Comparison of ENCODE assay signal across 8 cellular contexts in the genomic region with DNA sequence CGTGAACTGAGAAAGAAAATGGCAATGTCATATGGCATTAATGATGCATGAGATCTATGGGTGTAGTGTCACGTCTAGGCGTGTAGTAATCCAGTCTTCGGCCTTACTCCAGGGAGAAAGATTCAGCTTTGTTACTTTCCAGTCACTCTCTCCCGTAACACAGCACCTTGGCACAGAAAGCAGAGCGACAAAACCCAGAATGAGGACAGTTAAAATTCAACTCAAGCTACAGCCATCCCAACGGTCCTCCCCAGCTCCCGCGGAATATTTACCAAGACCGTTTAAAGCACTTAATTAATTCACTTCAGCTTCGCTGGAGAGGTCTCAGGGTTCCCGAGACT. TPM values are rescaled to one million over a fixed set of nuclear protein-coding genes. Genes with fewer than 3 reads are reported as not detected.
DNase-seq lines count a peak whose midpoint lies in the region; ATAC-seq and TF ChIP-seq lines count a peak whose summit lies in the region.

No MANE protein-coding gene starts in this region.

- peaks cover 37% of the 10 kb centered on the region for H3K4me1 Mint-ChIP-seq in activated naive CD8-positive, alpha-beta T cell treated with anti-CD3 and anti-CD28 coated beads for 36 hours

- POLR2A ChIA-PET in HCT116 (lab: Charles Lee), result interaction anchor here (0.6 to 1.5 kb wide), 3 partner anchors 70 to 295 kb away, joined by 4 to 5 read pairs (median 4); no protein-coding TSS in a partner anchor

- H3K4me2 ChIP-seq in HCT116 (ENCODE audit: low read length) (peak overlapping the region; percentile 84), smooth muscle cell (peak overlapping the region; percentile 84)

- H3K36me3 ChIP-seq in HCT116 (ENCODE audit: control insufficient read depth in 1 of 2, insufficient read depth in 2 of 2, low read length in 2 of 2), result no peaks in the 10 kb centered on the region
- H3K36me3 ChIP-seq in iPS-15b (ENCODE audit: control insufficient read depth, insufficient read depth, low read length), result no peaks in the 10 kb centered on the region
- H3K36me3 ChIP-seq in smooth muscle cell (ENCODE audit: low read depth), result no peaks in the 10 kb centered on the region

- H4K20me1 ChIP-seq in HCT116 (ENCODE audit: insufficient read depth) (no peaks in the 10 kb centered on the region), smooth muscle cell (ENCODE audit: low read depth) (no peaks in the 10 kb centered on the region)

- H2AFZ ChIP-seq in HCT116 (ENCODE audit: low read depth, low read length, poor library complexity, severe bottlenecking) (no peak overlapping the region), smooth muscle cell (ENCODE audit: low read depth) (peak overlapping the region; percentile 87)

- H3K4me3 ChIP-seq in HCT116 (replicated peaks in 1 of 2; ENCODE audit: low read depth in 1 of 2, low read length in 2 of 2), result peak overlapping the region; percentile 39 to 83
- H3K4me3 ChIP-seq in iPS-15b (ENCODE audit: low read depth, low read length), result peak overlapping the region; percentile 62
- H3K4me3 ChIP-seq in smooth muscle cell, result peak overlapping the region; percentile 60

- H3F3A ChIP-seq in smooth muscle cell (ENCODE audit: low read depth), result peaks cover 16% of the 10 kb centered on the region

- no peaks in the 10 kb centered on the region for H3K9me3 ChIP-seq in HCT116 (ENCODE audit: control insufficient read depth in 1 of 2, insufficient read depth in 1 of 2, low read depth in 1 of 2, low read length in 2 of 2)
- no peaks in the 10 kb centered on the region for H3K9me3 ChIP-seq in iPS-15b (ENCODE audit: control insufficient read depth, insufficient read depth, low read length)
- no peaks in the 10 kb centered on the region for H3K9me3 ChIP-seq in smooth muscle cell (replicated peaks; ENCODE audit: low read depth)

- peak overlapping the region; percentile 74 for H3K4me3 Mint-ChIP-seq in activated naive CD8-positive, alpha-beta T cell treated with anti-CD3 and anti-CD28 coated beads for 36 hours

- peaks cover 41% of the 10 kb centered on the region for H3K27me3 Mint-ChIP-seq in activated naive CD8-positive, alpha-beta T cell treated with anti-CD3 and anti-CD28 coated beads for 36 hours

- H3K27ac Mint-ChIP-seq in activated naive CD8-positive, alpha-beta T cell treated with anti-CD3 and anti-CD28 coated beads for 36 hours, result no peak overlapping the region

- TF ChIP-seq RAD21 in HCT116 (IDR thresholded peaks at IDR 0.05; ENCODE audit: low read depth), result no peak

- peaks cover 20 to 48% of the 10 kb centered on the region in 2 experiments for H3K4me1 ChIP-seq in HCT116 (ENCODE audit: control insufficient read depth in 1 of 2, insufficient read depth in 2 of 2, low read length in 2 of 2)
- H3K4me1 ChIP-seq in iPS-15b (ENCODE audit: control insufficient read depth, insufficient read depth, low read length), result peaks cover 11% of the 10 kb centered on the region
- H3K4me1 ChIP-seq in smooth muscle cell (ENCODE audit: low read depth), result peaks cover 12% of the 10 kb centered on the region

- RAD21 ChIA-PET in HCT116 (lab: Charles Lee; ENCODE audit: low non-redundant PET in 1 of 2, low total read pairs in 2 of 2, uncharacterized antibody in 2 of 2, unreplicated experiment in 2 of 2), result interaction anchor here in 1 of 2 experiments (0.9 to 1.0 kb wide), 2 partner anchors 105 to 309 kb away, joined by 3 to 4 read pairs; no protein-coding TSS in a partner anchor

- WGBS in smooth muscle cell (ENCODE audit: low lambda C conversion rate), result 15% methylated on average over 12 of the region's 12 CpGs

- BruUV-seq in HCT116 (replicated peaks; lab: Mats Ljungman, UMichigan), result no TSS peak

- CTCF ChIA-PET in HCT116 (lab: Charles Lee), result no interaction called here

- H3K27ac ChIP-seq in HCT116 (ENCODE audit: low read depth, low read length) (no peak overlapping the region; the same call in 1 of the 2 replicates), smooth muscle cell (ENCODE audit: low read depth) (no peak overlapping the region)

- H3K9ac ChIP-seq in HCT116 (ENCODE audit: low read length) (peak overlapping the region; percentile 84; the same call in 1 of the 2 replicates), iPS-15b (ENCODE audit: low read depth, low read length) (peak overlapping the region; percentile 5), smooth muscle cell (ENCODE audit: low read depth) (no peak overlapping the region)

- TF ChIP-seq POLR2A in HCT116 (IDR thresholded peaks at IDR 0.05; ENCODE audit: borderline replicate concordance, extremely low read depth, insufficient read depth, insufficient read length), result no peak

- ATAC-seq in HCT116 (no peak), HG02885 (IDR thresholded peaks at IDR 0.05; ENCODE audit: poor library complexity, unreplicated experiment) (no peak), GM18873 (IDR thresholded peaks at IDR 0.05; ENCODE audit: low FRiP score, unreplicated experiment) (no peak)

- no peaks in the 10 kb centered on the region for H3K27me3 ChIP-seq in HCT116 (ENCODE audit: insufficient read depth, low read length)
- peaks cover 12% of the 10 kb centered on the region for H3K27me3 ChIP-seq in iPS-15b (ENCODE audit: control insufficient read depth, insufficient read depth, low read length)
- no peaks in the 10 kb centered on the region for H3K27me3 ChIP-seq in smooth muscle cell (ENCODE audit: low read depth)

- no peaks in the 10 kb centered on the region for H3K9me3 Mint-ChIP-seq in activated naive CD8-positive, alpha-beta T cell treated with anti-CD3 and anti-CD28 coated beads for 36 hours

- intact Hi-C loops in HCT116 (cut with micrococcal nuclease), result loop anchor here (10.0 kb wide), 1 partner anchor 210 kb away; no protein-coding TSS in a partner anchor

- no peaks in the 10 kb centered on the region for H3K36me3 Mint-ChIP-seq in activated naive CD8-positive, alpha-beta T cell treated with anti-CD3 and anti-CD28 coated beads for 36 hours

- H3K79me2 ChIP-seq in HCT116 (ENCODE audit: insufficient read depth, low read length) (peaks cover 35% of the 10 kb centered on the region), smooth muscle cell (ENCODE audit: low read depth) (peaks cover 10% of the 10 kb centered on the region)

- TF ChIP-seq CTCF in HCT116 (IDR thresholded peaks at IDR 0.05 in 2 of 3, conservative IDR thresholded peaks at IDR 0.05 in 1 of 3; ENCODE audit: borderline replicate concordance in 1 of 3, insufficient read depth in 1 of 3, low read depth in 2 of 3, low read length in 2 of 3) (no peak), smooth muscle cell (IDR thresholded peaks at IDR 0.05; ENCODE audit: borderline replicate concordance, insufficient read depth, poor library complexity, severe bottlenecking) (no peak)

- H3K9me2 ChIP-seq in HCT116 (ENCODE audit: insufficient read depth), result no peaks in the 10 kb centered on the region

- DNase-seq in HCT116 (ENCODE audit: low read depth, low spot score) (no peak), smooth muscle cell (lab: John Stamatoyannopoulos, UW; ENCODE audit: unreplicated experiment) (no peak), kidney tubule cell (ENCODE audit: low spot score) (no peak)
- no peak for DNase-seq in activated naive CD8-positive, alpha-beta T cell treated with anti-CD3 and anti-CD28 coated beads for 36 hours
- no peak for DNase-seq in stimulated activated CD4-positive, alpha-beta T cell treated with anti-CD3 and anti-CD28 coated beads, Interleukin-4, amount 100 ng/mL, for 1 hour

TF ChIP-seq in HCT116, 20 proteins besides CTCF, POLR2A, EP300 and RAD21:
- TF ChIP-seq TCF7L2 (IDR thresholded peaks at IDR 0.05; ENCODE audit: borderline replicate concordance, extremely low read depth, insufficient read depth, insufficient read length) (no peak), YY1 (IDR thresholded peaks at IDR 0.05; ENCODE audit: extremely low read depth, insufficient replicate concordance, low read depth, low read length) (no peak), SP1 (IDR thresholded peaks at IDR 0.05; ENCODE audit: low read depth) (no peak; the same call in 1 of the 2 replicates)

RNA-seq across cellular contexts. Expression of a gene that starts 0.8 kb away (rescaled TPM):
- total RNA-seq in HCT116 (2021; ENCODE audit: unreplicated experiment) (27.2 TPM), smooth muscle cell (28.0 and 32.8 TPM in 2 replicates)
- 11.8 and 12.1 TPM in 2 replicates for polyA plus RNA-seq in HCT116 (2012)
- total RNA-seq in activated naive CD8-positive, alpha-beta T cell treated with anti-CD3 and anti-CD28 coated beads for 36 hours, result 10 to 100 TPM; 11.8 to 12.6 TPM
- 10.1 and 15.7 TPM in 2 replicates for polyA plus RNA-seq in smooth muscle cell
